In genomic region chr6:24945046-24945445, GRCh38 we compare ENCODE assay signal across 2 cellular contexts.
TF ChIP-seq lines count a peak whose summit lies in the region.

No MANE protein-coding gene starts in this region.

TF ChIP-seq in HEK293, 187 proteins besides CTCF, POLR2A, EP300 and RAD21:
- TF ChIP-seq ZNF76 (tag by site-specific recombination; IDR thresholded peaks at IDR 0.05; ENCODE audit: borderline replicate concordance, low read depth) (no peak), TRIM28 (IDR thresholded peaks at IDR 0.05; ENCODE audit: borderline replicate concordance, low read length) (peak; percentile 36; the same call in 1 of the 2 replicates), ZNF660 (tag by site-specific recombination; IDR thresholded peaks at IDR 0.05) (no peak), SETDB1 (IDR thresholded peaks at IDR 0.05; ENCODE audit: insufficient read length, low read length) (peak; percentile 97), PRDM1 (tag by site-specific recombination; IDR thresholded peaks at IDR 0.05) (no peak), ZNF112 (tag by site-specific recombination; IDR thresholded peaks at IDR 0.05) (no peak), ZNF362 (tag by site-specific recombination; IDR thresholded peaks at IDR 0.05) (0 out of 2 replicates have a peak, but pooled peaks have one; percentile 16)

TF ChIP-seq in GM12878, 131 proteins besides CTCF, POLR2A, EP300 and RAD21:
- TF ChIP-seq DPF2 (IDR thresholded peaks at IDR 0.05), result no peak
- no peak for TF ChIP-seq ATF3 (IDR thresholded peaks at IDR 0.05; ENCODE audit: borderline replicate concordance, extremely low read depth, low read depth, low read length)
- TF ChIP-seq ZNF217 (IDR thresholded peaks at IDR 0.05), result 0 out of 2 replicates have a peak, but pooled peaks have one; percentile 28
- TF ChIP-seq HDAC2 (IDR thresholded peaks at IDR 0.05), result no peak
- TF ChIP-seq POU2F2 (IDR thresholded peaks at IDR 0.05; ENCODE audit: borderline replicate concordance, low read depth, low read length), result no peak
- no peak for TF ChIP-seq ZNF207 (IDR thresholded peaks at IDR 0.05; ENCODE audit: borderline replicate concordance)
- no peak for TF ChIP-seq RFX5 (IDR thresholded peaks at IDR 0.05; ENCODE audit: low read depth, low read length)
- TF ChIP-seq MAX (IDR thresholded peaks at IDR 0.05; ENCODE audit: low read depth, low read length), result no peak
- TF ChIP-seq CBX5 (IDR thresholded peaks at IDR 0.05; ENCODE audit: low read depth), result peak; percentile 59; the same call in 1 of the 2 replicates
- TF ChIP-seq ZBTB33 (IDR thresholded peaks at IDR 0.05), result no peak
- TF ChIP-seq CEBPZ (IDR thresholded peaks at IDR 0.05; ENCODE audit: low read depth, low read length), result no peak
- TF ChIP-seq FOS (IDR thresholded peaks at IDR 0.05; ENCODE audit: borderline replicate concordance, extremely low read depth, insufficient read length), result no peak
- TF ChIP-seq RELB (IDR thresholded peaks at IDR 0.05; ENCODE audit: low read depth), result peak; percentile 62; the same call in 1 of the 2 replicates
- TF ChIP-seq NBN (IDR thresholded peaks at IDR 0.05), result 0 out of 2 replicates have a peak, but pooled peaks have one; percentile 22
- TF ChIP-seq EZH2 (IDR thresholded peaks at IDR 0.05; ENCODE audit: borderline replicate concordance, control insufficient read depth, low read depth, low read length), result no peak
- TF ChIP-seq HCFC1 (IDR thresholded peaks at IDR 0.05; ENCODE audit: low read length), result no peak
- no peak for TF ChIP-seq NKRF (conservative IDR thresholded peaks at IDR 0.05)
- no peak for TF ChIP-seq NRF1 (conservative IDR thresholded peaks at IDR 0.05; ENCODE audit: low read depth, low read length)
TF ChIP-seq in GM12878: peak in this region for 4.
